Comparison of ENCODE assay signal across 1 cellular context in the genomic region with DNA sequence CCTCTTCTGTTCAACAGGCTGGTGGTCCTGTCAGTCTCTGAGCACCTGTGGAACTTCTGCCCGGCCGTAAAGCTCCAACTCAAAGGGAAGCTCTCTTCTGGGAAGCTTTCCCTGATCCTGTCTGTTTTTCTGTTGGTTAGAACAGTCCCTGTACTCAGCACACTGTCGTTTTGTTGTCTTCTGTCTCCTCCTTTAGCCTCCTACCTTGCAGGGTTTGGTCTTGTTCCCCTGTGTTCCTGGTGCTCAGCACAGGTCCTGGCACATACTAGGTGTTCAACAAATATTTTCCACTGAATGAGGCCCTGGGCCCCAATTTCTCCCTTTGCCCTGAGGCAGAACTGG.
TF ChIP-seq lines count a peak whose summit lies in the region.

No MANE protein-coding gene starts in this region.

TF ChIP-seq in H1, 55 proteins besides CTCF, POLR2A, EP300 and RAD21:
- TF ChIP-seq SP2 (IDR thresholded peaks at IDR 0.05; ENCODE audit: low read length) (no peak), CHD1 (IDR thresholded peaks at IDR 0.05; ENCODE audit: low read depth, low read length) (no peak), SIRT6 (IDR thresholded peaks at IDR 0.05; ENCODE audit: low read length) (no peak), MAX (IDR thresholded peaks at IDR 0.05) (no peak), KDM1A (IDR thresholded peaks at IDR 0.05; ENCODE audit: borderline replicate concordance, low read length) (no peak), TAF7 (optimal IDR thresholded peaks at IDR 0.05; ENCODE audit: borderline replicate concordance, low read depth, low read length) (no peak)
